26 cellular contexts compared by ENCODE assay signal in the genomic region with DNA sequence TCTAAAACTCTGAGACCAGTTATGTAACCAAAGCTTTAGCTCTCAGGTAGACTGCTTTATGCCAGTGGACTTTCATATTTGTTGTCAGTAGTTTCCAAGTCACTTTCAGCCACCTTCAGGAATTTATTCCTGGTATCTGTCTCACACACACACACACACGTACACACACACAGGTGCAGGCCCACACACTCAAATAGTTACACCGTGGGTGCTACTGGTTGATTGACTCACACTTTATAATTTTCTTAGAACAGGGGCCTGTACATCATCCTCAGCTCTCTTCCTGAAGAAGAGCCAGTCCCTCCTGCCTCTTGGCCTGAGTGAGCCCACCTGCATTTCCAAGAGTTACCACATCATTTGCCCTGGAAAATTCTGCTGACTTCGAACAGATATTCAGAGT.
DNase-seq lines count a peak whose midpoint lies in the region; ATAC-seq and TF ChIP-seq lines count a peak whose summit lies in the region.
"Had no signal": no experiment of that assay in that cellular context is flagged by ENCODE, and none has a peak within 500 bp of the region (broad histone marks: within the 10 kb centered on the region; RNA-seq: fewer than 3 reads in every experiment).

No MANE protein-coding gene starts in this region.

- no peak overlapping the region for H2BK120ac ChIP-seq in mesendoderm (ENCODE audit: low read depth, low read length)

- no peaks in the 10 kb centered on the region for H3K4me1 ChIP-seq in mesendoderm (ENCODE audit: control insufficient read depth, low read depth, low read length)
- peaks cover 17 to 43% of the 10 kb centered on the region in 2 donors for H3K4me1 ChIP-seq in thoracic aorta (ENCODE audit: control insufficient read depth in 1 of 2, low read depth in 2 of 2)
- H3K4me1 ChIP-seq: HAP-1, right atrium auricular region had no signal

- no peak for DNase-seq in activated CD4-positive, alpha-beta T cell treated with anti-CD3 and anti-CD28 coated beads, Interleukin-2, amount 10 ng/mL, durations not matched to agents 24 days and 14 days
- DNase-seq in activated CD4-positive, alpha-beta T cell treated with anti-CD3 and anti-CD28 coated beads, Interleukin-2, amount 50 U/mL, for 1 hour = no peak
- peak; percentile 43 for DNase-seq in T-helper 2 cell treated with Interferon-gamma antibody and Interleukin-4, amounts not matched to agents 5 μg/mL and 100 μg/mL, for 36 hours (ENCODE audit: low spot score)
- DNase-seq in mesendoderm = no peak
- no peak for DNase-seq in thoracic aorta (ENCODE audit: low spot score)
- DNase-seq in NK-92 (lab: John Stamatoyannopoulos, UW; ENCODE audit: unreplicated experiment) = no peak
- no peak for DNase-seq in DMS 273 treated with DMSO at 0.1 percent for 48 hours (lab: John Stamatoyannopoulos, UW)
- no peak for DNase-seq in activated naive CD8-positive, alpha-beta T cell treated with anti-CD3 and anti-CD28 coated beads, Interleukin-2, amount 50 U/mL, for 24 hours
- DNase-seq: activated naive CD4-positive, alpha-beta T cell treated with anti-CD3 and anti-CD28 coated beads for 36 hours; CD4-positive, alpha-beta T cell; Karpas-422; NCI-H1436 treated with DMSO at 0.1 percent for 48 hours; NCI-H2107; NCI-H345; NCI-H69; Right ventricle myocardium superior; stimulated activated CD8-positive, alpha-beta memory T cell treated with anti-CD3 and anti-CD28 coated beads, Interleukin-4, amount 100 ng/mL, for 48 hours; T-helper 17 cell had no signal

- peak overlapping the region; percentile 68 for H3K27ac Mint-ChIP-seq in activated CD4-positive, alpha-beta T cell treated with anti-CD3 and anti-CD28 coated beads, Interleukin-2, amount 10 ng/mL, durations not matched to agents 24 days and 14 days
- H3K27ac Mint-ChIP-seq in T-helper 2 cell treated with Interferon-gamma antibody and Interleukin-4, amounts not matched to agents 5 μg/mL and 100 μg/mL, for 36 hours = no peak overlapping the region
- H3K27ac Mint-ChIP-seq in activated naive CD8-positive, alpha-beta T cell treated with anti-CD3 and anti-CD28 coated beads, Interleukin-2, amount 50 U/mL, for 24 hours = no peak overlapping the region
- H3K27ac Mint-ChIP-seq: activated naive CD4-positive, alpha-beta T cell treated with anti-CD3 and anti-CD28 coated beads for 36 hours; CD4-positive, alpha-beta T cell; T-helper 17 cell; type B pancreatic cell had no signal

- H4K5ac ChIP-seq in mesendoderm (ENCODE audit: low read length) = no peak overlapping the region

- peaks cover 6% of the 10 kb centered on the region for H3K9me3 Mint-ChIP-seq in activated CD4-positive, alpha-beta T cell treated with anti-CD3 and anti-CD28 coated beads, Interleukin-2, amount 10 ng/mL, durations not matched to agents 24 days and 14 days
- peaks cover 3% of the 10 kb centered on the region for H3K9me3 Mint-ChIP-seq in T-helper 2 cell treated with Interferon-gamma antibody and Interleukin-4, amounts not matched to agents 5 μg/mL and 100 μg/mL, for 36 hours
- H3K9me3 Mint-ChIP-seq in activated naive CD8-positive, alpha-beta T cell treated with anti-CD3 and anti-CD28 coated beads, Interleukin-2, amount 50 U/mL, for 24 hours = peaks cover 4% of the 10 kb centered on the region
- H3K9me3 Mint-ChIP-seq: activated naive CD4-positive, alpha-beta T cell treated with anti-CD3 and anti-CD28 coated beads for 36 hours; CD4-positive, alpha-beta T cell; type B pancreatic cell had no signal

- no CpG with 5 or more reads among the region's 3 CpGs for WGBS in mesendoderm (ENCODE audit: extremely low coverage, insufficient coverage, low lambda C conversion rate)

- no peak overlapping the region for H3K4me3 Mint-ChIP-seq in activated CD4-positive, alpha-beta T cell treated with anti-CD3 and anti-CD28 coated beads, Interleukin-2, amount 10 ng/mL, durations not matched to agents 24 days and 14 days
- no peak overlapping the region for H3K4me3 Mint-ChIP-seq in T-helper 2 cell treated with Interferon-gamma antibody and Interleukin-4, amounts not matched to agents 5 μg/mL and 100 μg/mL, for 36 hours
- H3K4me3 Mint-ChIP-seq in activated naive CD8-positive, alpha-beta T cell treated with anti-CD3 and anti-CD28 coated beads, Interleukin-2, amount 50 U/mL, for 24 hours = no peak overlapping the region
- H3K4me3 Mint-ChIP-seq: activated naive CD4-positive, alpha-beta T cell treated with anti-CD3 and anti-CD28 coated beads for 36 hours; CD4-positive, alpha-beta T cell; neural crest cell; T-helper 17 cell; type B pancreatic cell had no signal

- no peak overlapping the region for H3K27ac ChIP-seq in mesendoderm (ENCODE audit: low read depth, low read length)
- peak overlapping the region; percentile 25 to 61 for H3K27ac ChIP-seq in thoracic aorta

- H3K9me3 ChIP-seq in thoracic aorta = no peaks in the 10 kb centered on the region
- H3K9me3 ChIP-seq: HAP-1, right atrium auricular region had no signal

- no peak overlapping the region for H3K9ac ChIP-seq in mesendoderm (ENCODE audit: low read length)

- H3K27me3 Mint-ChIP-seq in activated CD4-positive, alpha-beta T cell treated with anti-CD3 and anti-CD28 coated beads, Interleukin-2, amount 10 ng/mL, durations not matched to agents 24 days and 14 days = no peaks in the 10 kb centered on the region
- H3K27me3 Mint-ChIP-seq in T-helper 2 cell treated with Interferon-gamma antibody and Interleukin-4, amounts not matched to agents 5 μg/mL and 100 μg/mL, for 36 hours (ENCODE audit: low read depth) = no peaks in the 10 kb centered on the region
- H3K27me3 Mint-ChIP-seq in activated naive CD8-positive, alpha-beta T cell treated with anti-CD3 and anti-CD28 coated beads, Interleukin-2, amount 50 U/mL, for 24 hours = peaks cover 1% of the 10 kb centered on the region
- H3K27me3 Mint-ChIP-seq: CD4-positive, alpha-beta T cell; T-helper 17 cell; type B pancreatic cell had no signal

- no peaks in the 10 kb centered on the region for H3K79me2 ChIP-seq in mesendoderm (ENCODE audit: control insufficient read depth, insufficient read depth, low read length)

- H3K36me3 ChIP-seq in mesendoderm (ENCODE audit: control insufficient read depth, insufficient read depth, low read length) (no peaks in the 10 kb centered on the region), thoracic aorta (no peaks in the 10 kb centered on the region)
- H3K36me3 ChIP-seq: HAP-1, right atrium auricular region had no signal

- no peak overlapping the region for H3K56ac ChIP-seq in mesendoderm (ENCODE audit: low read length)

- ATAC-seq in thoracic aorta (ENCODE audit: insufficient number of reproducible peaks, low FRiP score, low read depth) = no peak
- ATAC-seq in activated naive CD8-positive, alpha-beta T cell treated with anti-CD3 and anti-CD28 coated beads, Interleukin-2, amount 50 U/mL, for 24 hours = no peak
- ATAC-seq: activated CD4-positive, CD25-positive, alpha-beta regulatory T cell treated with anti-CD3 and anti-CD28 coated beads, Interleukin-2, amount 50 U/mL, for 24 hours; HepG2; Panc1; T-helper 17 cell had no signal

- no peak overlapping the region for H3K23ac ChIP-seq in mesendoderm (ENCODE audit: low read length)

- H2AK5ac ChIP-seq in mesendoderm (ENCODE audit: low read length) = no peak overlapping the region

- no peak overlapping the region for H4K8ac ChIP-seq in mesendoderm (ENCODE audit: low read depth, low read length)

- TF ChIP-seq CTCF in thoracic aorta (IDR thresholded peaks at IDR 0.05) = no peak

- H3K18ac ChIP-seq in mesendoderm (ENCODE audit: low read length) = peak overlapping the region; percentile 12

- H2BK5ac ChIP-seq in mesendoderm (ENCODE audit: low read length) = no peak overlapping the region

- H3K27me3 ChIP-seq in mesendoderm (ENCODE audit: insufficient read depth, low read length, poor library complexity) (no peaks in the 10 kb centered on the region), thoracic aorta (replicated peaks; ENCODE audit: insufficient read depth) (no peaks in the 10 kb centered on the region)
- H3K27me3 ChIP-seq: right atrium auricular region had no signal

- H2BK15ac ChIP-seq in mesendoderm (replicated peaks; ENCODE audit: low read depth) = no peak overlapping the region

- H3K4me3 ChIP-seq in mesendoderm (ENCODE audit: low read length) (no peak overlapping the region), thoracic aorta (no peak overlapping the region)
- H3K4me3 ChIP-seq: HAP-1, lung, right atrium auricular region had no signal

- intact Hi-C loops in activated CD4-positive, alpha-beta T cell treated with anti-CD3 and anti-CD28 coated beads, Interleukin-2, amount 10 ng/mL, durations not matched to agents 24 days and 14 days (cut with micrococcal nuclease) = loop anchor here (1.0 kb wide), 1 partner anchor 15 kb away; no protein-coding TSS in a partner anchor

- peaks cover 4% of the 10 kb centered on the region for H3K4me1 Mint-ChIP-seq in activated CD4-positive, alpha-beta T cell treated with anti-CD3 and anti-CD28 coated beads, Interleukin-2, amount 10 ng/mL, durations not matched to agents 24 days and 14 days
- peaks cover 5% of the 10 kb centered on the region for H3K4me1 Mint-ChIP-seq in T-helper 2 cell treated with Interferon-gamma antibody and Interleukin-4, amounts not matched to agents 5 μg/mL and 100 μg/mL, for 36 hours (ENCODE audit: low read depth)
- no peaks in the 10 kb centered on the region for H3K4me1 Mint-ChIP-seq in activated naive CD8-positive, alpha-beta T cell treated with anti-CD3 and anti-CD28 coated beads, Interleukin-2, amount 50 U/mL, for 24 hours
- H3K4me1 Mint-ChIP-seq: neural crest cell had no signal

- H3K4ac ChIP-seq in mesendoderm (ENCODE audit: low read depth, low read length) = no peak overlapping the region

- no peak overlapping the region for H3K4me2 ChIP-seq in mesendoderm (ENCODE audit: low read length)

- H3K36me3 Mint-ChIP-seq in activated CD4-positive, alpha-beta T cell treated with anti-CD3 and anti-CD28 coated beads, Interleukin-2, amount 10 ng/mL, durations not matched to agents 24 days and 14 days (ENCODE audit: low read depth) = no peaks in the 10 kb centered on the region
- H3K36me3 Mint-ChIP-seq in T-helper 2 cell treated with Interferon-gamma antibody and Interleukin-4, amounts not matched to agents 5 μg/mL and 100 μg/mL, for 36 hours (ENCODE audit: low read depth) = no peaks in the 10 kb centered on the region
- H3K36me3 Mint-ChIP-seq in activated naive CD8-positive, alpha-beta T cell treated with anti-CD3 and anti-CD28 coated beads, Interleukin-2, amount 50 U/mL, for 24 hours (ENCODE audit: low read depth) = no peaks in the 10 kb centered on the region
- H3K36me3 Mint-ChIP-seq: type B pancreatic cell had no signal

- no peaks in the 10 kb centered on the region for H3K79me1 ChIP-seq in mesendoderm (ENCODE audit: low read length)
